In genomic region chr19:2492870-2493269, GRCh38 we compare ENCODE assay signal across 1 cellular context.
TF ChIP-seq lines count a peak whose summit lies in the region.

No MANE protein-coding gene starts in this region.

TF ChIP-seq in WTC11, 78 proteins besides CTCF, POLR2A, EP300 and RAD21:
- TF ChIP-seq JUN (CRISPR knock-in tag; IDR thresholded peaks at IDR 0.05) = no peak
- no peak for TF ChIP-seq MXD4 (CRISPR knock-in tag; IDR thresholded peaks at IDR 0.05; ENCODE audit: borderline replicate concordance)
- TF ChIP-seq ZNF396 (CRISPR knock-in tag; IDR thresholded peaks at IDR 0.05; ENCODE audit: borderline replicate concordance) = no peak
- no peak for TF ChIP-seq ESRRA (CRISPR knock-in tag; IDR thresholded peaks at IDR 0.05; ENCODE audit: borderline replicate concordance)
- no peak for TF ChIP-seq TEAD4 (CRISPR knock-in tag; IDR thresholded peaks at IDR 0.05)
- TF ChIP-seq CREB1 (CRISPR knock-in tag; IDR thresholded peaks at IDR 0.05) = no peak
- TF ChIP-seq IRF1 (CRISPR knock-in tag; IDR thresholded peaks at IDR 0.05) = no peak
- no peak for TF ChIP-seq E2F1 (CRISPR knock-in tag; IDR thresholded peaks at IDR 0.05)
- no peak for TF ChIP-seq EMX1 (CRISPR knock-in tag; IDR thresholded peaks at IDR 0.05)
- no peak for TF ChIP-seq KAT7 (CRISPR knock-in tag; IDR thresholded peaks at IDR 0.05; ENCODE audit: borderline replicate concordance)
- no peak for TF ChIP-seq TEAD1 (CRISPR knock-in tag; IDR thresholded peaks at IDR 0.05)
- TF ChIP-seq TP53 (CRISPR knock-in tag; IDR thresholded peaks at IDR 0.05) = no peak
- no peak for TF ChIP-seq FOXP1 (CRISPR knock-in tag; IDR thresholded peaks at IDR 0.05; ENCODE audit: borderline replicate concordance)
- no peak for TF ChIP-seq TCF7 (CRISPR knock-in tag; IDR thresholded peaks at IDR 0.05; ENCODE audit: low read depth)
- no peak for TF ChIP-seq PRRX2 (CRISPR knock-in tag; IDR thresholded peaks at IDR 0.05)
- TF ChIP-seq, protein P1, sequence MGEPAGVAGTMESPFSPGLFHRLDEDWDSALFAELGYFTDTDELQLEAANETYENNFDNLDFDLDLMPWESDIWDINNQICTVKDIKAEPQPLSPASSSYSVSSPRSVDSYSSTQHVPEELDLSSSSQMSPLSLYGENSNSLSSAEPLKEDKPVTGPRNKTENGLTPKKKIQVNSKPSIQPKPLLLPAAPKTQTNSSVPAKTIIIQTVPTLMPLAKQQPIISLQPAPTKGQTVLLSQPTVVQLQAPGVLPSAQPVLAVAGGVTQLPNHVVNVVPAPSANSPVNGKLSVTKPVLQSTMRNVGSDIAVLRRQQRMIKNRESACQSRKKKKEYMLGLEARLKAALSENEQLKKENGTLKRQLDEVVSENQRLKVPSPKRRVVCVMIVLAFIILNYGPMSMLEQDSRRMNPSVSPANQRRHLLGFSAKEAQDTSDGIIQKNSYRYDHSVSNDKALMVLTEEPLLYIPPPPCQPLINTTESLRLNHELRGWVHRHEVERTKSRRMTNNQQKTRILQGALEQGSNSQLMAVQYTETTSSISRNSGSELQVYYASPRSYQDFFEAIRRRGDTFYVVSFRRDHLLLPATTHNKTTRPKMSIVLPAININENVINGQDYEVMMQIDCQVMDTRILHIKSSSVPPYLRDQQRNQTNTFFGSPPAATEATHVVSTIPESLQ (CRISPR knock-in tag; IDR thresholded peaks at IDR 0.05) = no peak
